8 cellular contexts compared by ENCODE assay signal in genomic region chr1:120850531-120851421, GRCh38. TPM values are rescaled to one million over a fixed set of nuclear protein-coding genes. Genes with fewer than 3 reads are reported as not detected.
DNase-seq lines count a peak whose midpoint lies in the region; ATAC-seq, FAIRE-seq and TF ChIP-seq lines count a peak whose summit lies in the region.
"Not testable (repeated sequence)": the region's sequence is repeated elsewhere in the genome, so short reads cannot be mapped to it uniquely, and the experiment has no call there.

No MANE protein-coding gene starts in this region.

- ATAC-seq in HG02798 (IDR thresholded peaks at IDR 0.05; ENCODE audit: poor library complexity, unreplicated experiment) (peak; percentile 31), T-cell (replicated peaks in 1 of 4) (peak; percentile 69 to 75 (median 73)), pancreas (peak; percentile 86 to 92 (median 88))
- ATAC-seq in activated naive CD4-positive, alpha-beta T cell treated with anti-CD3 and anti-CD28 coated beads, Interleukin-2, amount 50 U/mL, for 72 hours = peak; percentile 80 to 85

- H3K27me3 ChIP-seq in pancreas = not testable (repeated sequence)

- H3K4me1 Mint-ChIP-seq in T-cell = peaks cover 8 to 28% (median 19%) of the 10 kb centered on the region in 3 donors
- H3K4me1 Mint-ChIP-seq in glutamatergic neuron (ENCODE audit: low read depth, unreplicated experiment) = not testable (repeated sequence)

- CTCF ChIA-PET in T-cell (lab: Charles Lee) = not testable (repeated sequence)

- 0 to 1% methylated on average over 41 to 50 of the region's 50 CpGs for WGBS in pancreas, 2 donors

- TF ChIP-seq CTCF in GM10266 (IDR thresholded peaks at IDR 0.05; ENCODE audit: control insufficient read depth, insufficient read depth, low read depth, missing control alignments); glutamatergic neuron (IDR thresholded peaks at IDR 0.05; ENCODE audit: partially characterized antibody, unreplicated experiment); pancreas (IDR thresholded peaks at IDR 0.05): not testable (repeated sequence)

- peak overlapping the region; percentile 98 to 99 for H3K27ac Mint-ChIP-seq in T-cell
- H3K27ac Mint-ChIP-seq in activated naive CD4-positive, alpha-beta T cell treated with anti-CD3 and anti-CD28 coated beads, Interleukin-2, amount 50 U/mL, for 72 hours = peak overlapping the region; percentile 97 to 100
- H3K27ac Mint-ChIP-seq in glutamatergic neuron (ENCODE audit: unreplicated experiment) = peak overlapping the region; percentile 91

- DNase-seq in GM10266 (ENCODE audit: extremely low spot score) = peak; percentile 58
- DNase-seq in NCI-H187 (lab: John Stamatoyannopoulos, UW) = peak; percentile 76 to 81
- DNase-seq in T-cell = peak in 32 of 34 experiments; percentile 5 to 92 (median 85)
- peak; percentile 73 to 81 for DNase-seq in activated naive CD4-positive, alpha-beta T cell treated with anti-CD3 and anti-CD28 coated beads, Interleukin-2, amount 50 U/mL, for 72 hours (ENCODE audit: low spot score in 2 of 2)
- DNase-seq in glutamatergic neuron = peak; percentile 67
- peak; percentile 74 to 91 (median 83) for DNase-seq in pancreas
- DNase-seq in superior temporal gyrus (ENCODE audit: extremely low spot score) = peak; percentile 56

- H3K9me3 ChIP-seq in pancreas = not testable (repeated sequence)

- POLR2A ChIA-PET in T-cell (lab: Charles Lee) = interaction anchor here in 1 of 2 donors (0.6 to 1.1 kb wide), 2 partner anchors 64 to 91 kb away, joined by 3 to 9 read pairs; no protein-coding TSS in a partner anchor

- not testable (repeated sequence) for FAIRE-seq in pancreas (lab: Jason Lieb, UNC)

- peak overlapping the region; percentile 42 to 88 (median 69) for H3K27ac ChIP-seq in pancreas

- not testable (repeated sequence) for H3K36me3 Mint-ChIP-seq in T-cell; activated naive CD4-positive, alpha-beta T cell treated with anti-CD3 and anti-CD28 coated beads, Interleukin-2, amount 50 U/mL, for 72 hours; glutamatergic neuron (ENCODE audit: unreplicated experiment)

- not testable (repeated sequence) for H3K36me3 ChIP-seq in pancreas

- H3K4me1 ChIP-seq in pancreas = not testable (repeated sequence)

- intact Hi-C loops in pancreas (cut with DNase I) = not testable (repeated sequence)

- H3K4me3 Mint-ChIP-seq in T-cell = peak overlapping the region; percentile 85 to 92 (median 89)
- peak overlapping the region; percentile 87 for H3K4me3 Mint-ChIP-seq in glutamatergic neuron (ENCODE audit: unreplicated experiment)

- peak overlapping the region in 2 of 4 donors; percentile 33 to 39 for H3K4me3 ChIP-seq in pancreas

- not testable (repeated sequence) for H3K27me3 Mint-ChIP-seq in T-cell; glutamatergic neuron (ENCODE audit: unreplicated experiment)

- not testable (repeated sequence) for H3K9me3 Mint-ChIP-seq in T-cell; activated naive CD4-positive, alpha-beta T cell treated with anti-CD3 and anti-CD28 coated beads, Interleukin-2, amount 50 U/mL, for 72 hours; glutamatergic neuron (ENCODE audit: unreplicated experiment)

RNA-seq across cellular contexts. Expression of gene PPIAL4A, which starts 38.8 kb away (rescaled TPM):
- total RNA-seq in T-cell = not detected
- not detected for total RNA-seq in activated naive CD4-positive, alpha-beta T cell treated with anti-CD3 and anti-CD28 coated beads, Interleukin-2, amount 50 U/mL, for 72 hours
- total RNA-seq in glutamatergic neuron (ENCODE audit: unreplicated experiment) = not detected
- not detected for total RNA-seq in pancreas
- polyA plus RNA-seq in pancreas = not detected

Comparison
In these comparisons a context has a peak if more than half of its experiments do, and no peak if none do; other contexts are left out.
1. ATAC-seq: peak in every context shown above with its lines; median percentile 88 in pancreas; 82 in activated naive CD4-positive, alpha-beta T cell treated with anti-CD3 and anti-CD28 coated beads, Interleukin-2, amount 50 U/mL, for 72 hours; 73 in T-cell; 31 in HG02798.